Comparison of ENCODE assay signal across 8 cellular contexts in the genomic region with DNA sequence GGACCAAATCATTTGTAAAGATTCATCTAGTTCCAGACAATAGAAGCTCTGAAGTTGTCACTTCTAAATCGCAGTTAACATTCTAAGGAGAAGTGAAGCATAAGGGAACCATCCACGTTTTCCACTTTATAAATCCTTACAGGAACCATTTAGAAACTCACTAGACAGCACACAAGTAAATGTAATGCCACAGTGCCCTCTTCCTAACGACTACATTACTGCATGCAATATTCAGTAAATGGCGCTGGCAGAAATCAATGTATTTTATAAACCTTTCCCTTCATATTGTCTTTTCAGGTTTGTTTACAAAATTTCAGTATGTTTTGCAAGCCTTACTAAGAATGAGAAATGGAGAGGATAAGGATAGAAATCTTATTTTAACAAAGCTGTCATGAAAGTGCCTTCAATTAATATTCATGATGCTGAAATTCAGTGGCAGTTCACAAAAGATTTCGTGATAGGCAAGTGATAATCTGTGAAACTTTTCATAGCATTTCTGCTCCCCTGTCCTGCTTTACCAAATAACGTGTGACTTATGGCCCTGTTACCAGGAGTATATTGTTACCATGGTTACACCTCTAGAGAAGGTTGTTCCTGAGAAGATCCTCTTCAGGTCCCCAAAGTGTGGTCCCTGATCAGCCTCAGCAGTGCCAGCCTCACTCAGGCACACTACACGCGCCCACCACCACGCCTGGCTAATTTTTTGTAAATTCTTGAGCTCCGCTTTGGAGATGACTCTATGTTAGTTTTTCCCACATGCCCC. TPM values are rescaled to one million over a fixed set of nuclear protein-coding genes. Genes with fewer than 3 reads are reported as not detected.
DNase-seq lines count a peak whose midpoint lies in the region; ATAC-seq, FAIRE-seq and TF ChIP-seq lines count a peak whose summit lies in the region.

No MANE protein-coding gene starts in this region.

- intact Hi-C loops in endothelial cell of umbilical vein (cut with micrococcal nuclease) = loop anchor here (1.0 to 2.0 kb wide), 3 partner anchors 64 to 1051 kb away; no protein-coding TSS in a partner anchor
- intact Hi-C loops in naive thymus-derived CD4-positive, alpha-beta T cell (cut with micrococcal nuclease) = loop anchor here (1.0 to 10.0 kb wide), 9 partner anchors 64 to 1051 kb away; partner anchors contain the start of genes NAF1 (in 1 of the 2) and NPY1R (in 1 of the 2)

- H4K20me1 ChIP-seq in MM.1S (ENCODE audit: insufficient read depth, low read length) = no peaks in the 10 kb centered on the region
- H4K20me1 ChIP-seq in endothelial cell of umbilical vein (replicated peaks; ENCODE audit: control insufficient read depth, extremely low read depth, insufficient read depth, low read length) = no peaks in the 10 kb centered on the region

- peaks cover 0 to 19% (median 18%) of the 10 kb centered on the region in 7 donors for H3K4me1 Mint-ChIP-seq in naive thymus-derived CD4-positive, alpha-beta T cell

- H3K4me3 Mint-ChIP-seq in naive thymus-derived CD4-positive, alpha-beta T cell = peak overlapping the region in 8 of 10 donors; percentile 4 to 81 (median 27)

- no peaks in the 10 kb centered on the region for H3K36me3 ChIP-seq in MM.1S (replicated peaks; ENCODE audit: insufficient read depth, low read length)
- H3K36me3 ChIP-seq in endothelial cell of umbilical vein (ENCODE audit: control insufficient read depth in 2 of 2, extremely low read depth in 1 of 2, insufficient read depth in 2 of 2, low read length in 2 of 2) = no peaks in the 10 kb centered on the region
- H3K36me3 ChIP-seq in naive thymus-derived CD4-positive, alpha-beta T cell (ENCODE audit: control insufficient read depth in 2 of 3, insufficient read depth in 3 of 3, low read length in 3 of 3) = no peaks in the 10 kb centered on the region

- H3K4me3 ChIP-seq in MM.1S (ENCODE audit: low read length) = no peak overlapping the region
- no peak overlapping the region for H3K4me3 ChIP-seq in endothelial cell of umbilical vein (replicated peaks in 1 of 3; ENCODE audit: insufficient read depth in 1 of 3, low read depth in 1 of 3, low read length in 3 of 3)
- H3K4me3 ChIP-seq in naive thymus-derived CD4-positive, alpha-beta T cell (ENCODE audit: low read length) = no peak overlapping the region

- peak; percentile 69 for TF ChIP-seq CTCF in MM.1S (IDR thresholded peaks at IDR 0.05; ENCODE audit: low read length)
- peak; percentile 47 to 49 for TF ChIP-seq CTCF in endothelial cell of umbilical vein (IDR thresholded peaks at IDR 0.05; ENCODE audit: extremely low read depth in 1 of 2, insufficient read depth in 1 of 2, low read depth in 1 of 2, low read length in 2 of 2)

- no peaks in the 10 kb centered on the region for H3K36me3 Mint-ChIP-seq in naive thymus-derived CD4-positive, alpha-beta T cell

- no peaks in the 10 kb centered on the region for H3K79me2 ChIP-seq in MM.1S (ENCODE audit: low read length)
- H3K79me2 ChIP-seq in endothelial cell of umbilical vein (ENCODE audit: control insufficient read depth, insufficient read depth, low read length) = no peaks in the 10 kb centered on the region

- POLR2A ChIA-PET in endothelial cell of umbilical vein (lab: Charles Lee) = interaction anchor here (0.6 kb wide), 1 partner anchor 1211 kb away, joined by 3 read pairs; no protein-coding TSS in a partner anchor
- POLR2A ChIA-PET in naive thymus-derived CD4-positive, alpha-beta T cell (lab: Charles Lee) = interaction anchor here (0.6 to 1.5 kb wide), 7 partner anchors 53 to 436 kb away, joined by 3 to 4 read pairs (median 3); partner anchors contain the start of gene TMA16

- CTCF ChIA-PET in endothelial cell of umbilical vein (lab: Charles Lee) = interaction anchor here (0.8 to 12.5 kb wide), 13 partner anchors 10 to 1184 kb away, joined by 3 to 211 read pairs (median 7); partner anchors contain the start of genes NPY1R and TMA16
- CTCF ChIA-PET in naive thymus-derived CD4-positive, alpha-beta T cell (lab: Charles Lee) = interaction anchor here (0.8 to 11.9 kb wide), 11 partner anchors 10 to 1632 kb away, joined by 3 to 181 read pairs (median 7); partner anchors contain the start of gene TMA16

- no peaks in the 10 kb centered on the region for H3F3A ChIP-seq in MM.1S (ENCODE audit: insufficient read depth, low read length)

- no peaks in the 10 kb centered on the region for H3K9me3 Mint-ChIP-seq in naive thymus-derived CD4-positive, alpha-beta T cell

- peak; percentile 66 for FAIRE-seq in endothelial cell of umbilical vein (lab: Jason Lieb, UNC)

- dilution Hi-C loops in endothelial cell of umbilical vein (cut with MboI; ENCODE audit: extremely low pct_ligation_motif_present, low sequenced_read_pairs) = no loop called here

- H3K9ac ChIP-seq in MM.1S (ENCODE audit: low read length) (no peak overlapping the region), endothelial cell of umbilical vein (replicated peaks; ENCODE audit: extremely low read depth, insufficient read depth, low read length) (no peak overlapping the region)

- H3K4me1 ChIP-seq in MM.1S (ENCODE audit: low read length) = peaks cover 4% of the 10 kb centered on the region; the same call in 1 of the 2 replicates
- no peaks in the 10 kb centered on the region for H3K4me1 ChIP-seq in endothelial cell of umbilical vein (ENCODE audit: control insufficient read depth, extremely low read depth, insufficient read depth, low read length)
- H3K4me1 ChIP-seq in naive thymus-derived CD4-positive, alpha-beta T cell (ENCODE audit: control insufficient read depth in 2 of 2, insufficient read depth in 2 of 2, low read length in 2 of 2) = peaks cover 0 to 6% of the 10 kb centered on the region in 2 donors

- peak; percentile 30 for ATAC-seq in GM21529 (IDR thresholded peaks at IDR 0.05; ENCODE audit: unreplicated experiment)
- ATAC-seq in naive thymus-derived CD4-positive, alpha-beta T cell = peak; percentile 63

- H2AFZ ChIP-seq in MM.1S (ENCODE audit: low read length) (no peak overlapping the region), endothelial cell of umbilical vein (ENCODE audit: low read depth, low read length) (peak overlapping the region; percentile 55)

- H3K27me3 ChIP-seq in MM.1S (replicated peaks; ENCODE audit: insufficient read depth, low read length) (no peaks in the 10 kb centered on the region), endothelial cell of umbilical vein (ENCODE audit: control insufficient read depth in 2 of 2, insufficient read depth in 2 of 2, low read length in 2 of 2) (peaks cover 0 to 3% of the 10 kb centered on the region in 2 experiments)
- no peaks in the 10 kb centered on the region for H3K27me3 ChIP-seq in naive thymus-derived CD4-positive, alpha-beta T cell (ENCODE audit: control insufficient read depth in 2 of 2, insufficient read depth in 2 of 2, low read length in 2 of 2)

- H3K27ac Mint-ChIP-seq in naive thymus-derived CD4-positive, alpha-beta T cell = peak overlapping the region in 2 of 9 donors; percentile 36 to 54

- BruUV-seq in endothelial cell of umbilical vein (replicated peaks; lab: Mats Ljungman, UMichigan) = no TSS peak

- H3K9me3 ChIP-seq in MM.1S (replicated peaks; ENCODE audit: insufficient read depth, low read length) = no peaks in the 10 kb centered on the region
- H3K9me3 ChIP-seq in endothelial cell of umbilical vein (replicated peaks; ENCODE audit: control insufficient read depth, insufficient read depth, low read length) = no peaks in the 10 kb centered on the region
- H3K9me3 ChIP-seq in naive thymus-derived CD4-positive, alpha-beta T cell (ENCODE audit: control insufficient read depth in 2 of 3, low read length in 3 of 3) = no peaks in the 10 kb centered on the region

- H3K27ac ChIP-seq in MM.1S (ENCODE audit: low read length) = no peak overlapping the region
- no peak overlapping the region for H3K27ac ChIP-seq in endothelial cell of umbilical vein (ENCODE audit: insufficient read depth, low read depth, low read length)
- H3K27ac ChIP-seq in naive thymus-derived CD4-positive, alpha-beta T cell (ENCODE audit: low read depth, low read length) = no peak overlapping the region

- TF ChIP-seq POLR2A in endothelial cell of umbilical vein (IDR thresholded peaks at IDR 0.05; ENCODE audit: low read depth, low read length) = no peak

- H3K9me1 ChIP-seq in endothelial cell of umbilical vein (replicated peaks; ENCODE audit: control insufficient read depth, extremely low read depth, insufficient read depth, low read length) = no peaks in the 10 kb centered on the region

- no peaks in the 10 kb centered on the region for H3K27me3 Mint-ChIP-seq in naive thymus-derived CD4-positive, alpha-beta T cell

- H3K4me2 ChIP-seq in MM.1S (ENCODE audit: low read depth, low read length) (no peak overlapping the region), endothelial cell of umbilical vein (ENCODE audit: insufficient read depth, low read length) (no peak overlapping the region)

- DNase-seq in EH (ENCODE audit: low read depth) (peak; percentile 62), MM.1S (peak; percentile 50), SKM-1 (lab: John Stamatoyannopoulos, UW; ENCODE audit: unreplicated experiment) (peak; percentile 21), endothelial cell of umbilical vein (ENCODE audit: low read depth, low spot score) (peak; percentile 58), HPDE6-E6E7 (ENCODE audit: extremely low spot score) (no peak), middle frontal gyrus (ENCODE audit: extremely low spot score, low spot score) (no peak)
- DNase-seq in naive thymus-derived CD4-positive, alpha-beta T cell = peak in 6 of 9 donors; percentile 11 to 55 (median 44)

- H3K9me2 ChIP-seq in MM.1S (replicated peaks; ENCODE audit: insufficient read depth, low read length) = no peaks in the 10 kb centered on the region

TF ChIP-seq in endothelial cell of umbilical vein, 7 proteins besides CTCF, POLR2A, EP300 and RAD21:
- TF ChIP-seq GATA2 (IDR thresholded peaks at IDR 0.05; ENCODE audit: insufficient read depth, insufficient read length, low read depth, low read length) = no peak

RNA-seq across cellular contexts. Expression of gene TMA16, which starts 54.2 kb away (rescaled TPM):
- total RNA-seq in endothelial cell of umbilical vein = 41.1 and 42.7 TPM in 2 replicates
- 2.9 and 4.2 TPM in 2 replicates for polyA plus RNA-seq in endothelial cell of umbilical vein
- polyA plus RNA-seq in endothelial cell of umbilical vein (2011; cell fraction: cytosol; rRNA removed) = 12.6 and 19.6 TPM in 2 replicates
- 11.2 and 20.0 TPM in 2 replicates for polyA plus RNA-seq in endothelial cell of umbilical vein (2011; cell fraction: nucleus; rRNA removed)
- polyA plus RNA-seq in endothelial cell of umbilical vein (2012) = 26.5 and 49.4 TPM in 2 replicates
- polyA minus RNA-seq in endothelial cell of umbilical vein = 10.4 and 14.6 TPM in 2 replicates
- polyA minus RNA-seq in endothelial cell of umbilical vein (2011; cell fraction: cytosol; rRNA and poly(A)+ RNA removed) = 6.9 TPM
- polyA minus RNA-seq in endothelial cell of umbilical vein (2011; cell fraction: nucleus; rRNA and poly(A)+ RNA removed) = 42.5 and 65.0 TPM in 2 replicates
- total RNA-seq in naive thymus-derived CD4-positive, alpha-beta T cell = 10 to 100 TPM; 10.5 to 38.7 (median 20.7) TPM
- polyA plus RNA-seq in naive thymus-derived CD4-positive, alpha-beta T cell = 10 to 100 TPM; 10.1 to 13.4 TPM

Comparison
In these comparisons a context has a peak if more than half of its experiments do, and no peak if none do; other contexts are left out.
1. DNase-seq: peak in EH (single experiment), MM.1S (single experiment), SKM-1 (single experiment), endothelial cell of umbilical vein (single experiment) and naive thymus-derived CD4-positive, alpha-beta T cell (6 of 9); none in HPDE6-E6E7 (single experiment) and middle frontal gyrus (single experiment).